14 cellular contexts compared by ENCODE assay signal in genomic region chr11:75733346-75734107, GRCh38. TPM values are rescaled to one million over a fixed set of nuclear protein-coding genes. Genes with fewer than 3 reads are reported as not detected.
DNase-seq lines count a peak whose midpoint lies in the region; ATAC-seq, FAIRE-seq and TF ChIP-seq lines count a peak whose summit lies in the region.
"Had no signal": no experiment of that assay in that cellular context is flagged by ENCODE, and none has a peak within 500 bp of the region (broad histone marks: within the 10 kb centered on the region; RNA-seq: fewer than 3 reads in every experiment).

No MANE protein-coding gene starts in this region.

- intact Hi-C loops in Caco-2 (cut with micrococcal nuclease; ENCODE audit: unreplicated experiment), result no loop called here
- intact Hi-C loops in GM12878 (cut with micrococcal nuclease; ENCODE audit: unreplicated experiment), result no loop called here
- intact Hi-C loops in kidney (cut with DNase I), result no loop called here

- FAIRE-seq in GM12878 (lab: Jason Lieb, UNC), result no peak
- no peak for FAIRE-seq in kidney (lab: Jason Lieb, UNC)
- FAIRE-seq: G401.6 had no signal

- no peaks in the 10 kb centered on the region for H4K20me1 ChIP-seq in GM12878 (ENCODE audit: control insufficient read depth, insufficient read depth)

- H3K27ac ChIP-seq in GM12878 (ENCODE audit: control insufficient read depth, insufficient read depth) (no peak overlapping the region), kidney (ENCODE audit: low read depth in 2 of 2, low read length in 2 of 2) (no peak overlapping the region)

- CTCF ChIA-PET in Caco-2 (lab: Charles Lee) (no interaction called here), GM12878 (lab: Yijun Ruan, JAX) (interaction anchor here (0.7 kb wide), 1 partner anchor 10 kb away, joined by 3 read pairs; no protein-coding TSS in a partner anchor)

- no TSS peak for BruUV-seq in Caco-2 (replicated peaks; lab: Mats Ljungman, UMichigan)
- BruUV-seq in GM12878 (replicated peaks; lab: Mats Ljungman, UMichigan), result no TSS peak

- no peaks in the 10 kb centered on the region for H3K9me3 Mint-ChIP-seq in Caco-2 (ENCODE audit: unreplicated experiment)
- peaks cover 5% of the 10 kb centered on the region for H3K9me3 Mint-ChIP-seq in nephron progenitor cell
- H3K9me3 Mint-ChIP-seq: mesothelial cell of epicardium had no signal

- TF ChIP-seq EP300 in GM12878 (IDR thresholded peaks at IDR 0.05; ENCODE audit: borderline replicate concordance in 1 of 2, control insufficient read depth in 1 of 2, low read depth in 2 of 2, low read length in 2 of 2), result no peak

- peaks cover 20% of the 10 kb centered on the region for H3K4me1 Mint-ChIP-seq in Caco-2 (ENCODE audit: low read depth, unreplicated experiment)
- H3K4me1 Mint-ChIP-seq in nephron progenitor cell, result peaks cover 28% of the 10 kb centered on the region
- H3K4me1 Mint-ChIP-seq: mesothelial cell of epicardium had no signal

- H3K4me3 ChIP-seq in Caco-2 (ENCODE audit: low read depth, low read length), result no peak overlapping the region
- no peak overlapping the region for H3K4me3 ChIP-seq in GM12878
- H3K4me3 ChIP-seq in kidney (ENCODE audit: low read length in 2 of 2), result no peak overlapping the region

- in situ Hi-C loops in GM12878 (cut with MboI), result no loop called here

- RAD21 ChIA-PET in GM12878 (lab: Charles Lee; ENCODE audit: unreplicated experiment), result no interaction called here

- no peak overlapping the region for H2AFZ ChIP-seq in GM12878 (ENCODE audit: control insufficient read depth, low read depth, low read length)

- no peak for TF ChIP-seq POLR2A in GM12878 (IDR thresholded peaks at IDR 0.05; ENCODE audit: low read depth, low read length)

- H3K27me3 Mint-ChIP-seq in Caco-2 (ENCODE audit: insufficient read depth, unreplicated experiment) (no peaks in the 10 kb centered on the region), nephron progenitor cell (ENCODE audit: low read depth, poor library complexity) (peaks cover 7% of the 10 kb centered on the region)

- H3K4me3 Mint-ChIP-seq in Caco-2 (ENCODE audit: unreplicated experiment) (no peak overlapping the region), nephron progenitor cell (no peak overlapping the region)
- H3K4me3 Mint-ChIP-seq: mesothelial cell of epicardium had no signal

- DNase-seq in Caco-2, result peak in 1 of 2 experiments; percentile 38
- DNase-seq in GM12878 (ENCODE audit: low read depth, low spot score), result no peak
- peak; percentile 28 for DNase-seq in nephron progenitor cell
- no peak for DNase-seq in kidney
- DNase-seq in NCI-H1105 treated with DMSO at 0.1 percent for 48 hours (lab: John Stamatoyannopoulos, UW), result no peak
- no peak for DNase-seq in MV-4-11 (lab: John Stamatoyannopoulos, UW)
- DNase-seq: erythroblast; NCI-H1105; stimulated activated CD4-positive, alpha-beta T cell treated with anti-CD3 and anti-CD28 coated beads, Interleukin-4, amount 100 ng/mL, for 1 hour had no signal

- peak overlapping the region; percentile 71 for H3K27ac Mint-ChIP-seq in Caco-2 (ENCODE audit: unreplicated experiment)
- H3K27ac Mint-ChIP-seq in nephron progenitor cell, result peak overlapping the region; percentile 80
- H3K27ac Mint-ChIP-seq: mesothelial cell of epicardium had no signal

- SMC1A ChIA-PET in GM12878 (lab: Charles Lee; ENCODE audit: uncharacterized antibody, unreplicated experiment), result no interaction called here

- no peak overlapping the region for H3K9ac ChIP-seq in GM12878 (ENCODE audit: control insufficient read depth, insufficient read depth, low read length)
- no peak overlapping the region for H3K9ac ChIP-seq in kidney (ENCODE audit: low read length in 2 of 2)

- TF ChIP-seq RAD21 in GM12878 (IDR thresholded peaks at IDR 0.05; ENCODE audit: insufficient read depth, low read depth, low read length), result no peak

- H3K36me3 ChIP-seq in Caco-2 (ENCODE audit: control insufficient read depth, insufficient read depth, low read length), result no peaks in the 10 kb centered on the region
- H3K36me3 ChIP-seq in GM12878 (ENCODE audit: control insufficient read depth in 2 of 2, insufficient read depth in 2 of 2, low read length in 1 of 2), result no peaks in the 10 kb centered on the region
- no peaks in the 10 kb centered on the region for H3K36me3 ChIP-seq in kidney (ENCODE audit: control insufficient read depth in 1 of 2, insufficient read depth in 2 of 2, low read length in 2 of 2)

- H3K9me3 ChIP-seq in Caco-2, result 0 out of 2 replicates have a peak, but pooled peaks cover 3% of the 10 kb centered on the region
- no peaks in the 10 kb centered on the region for H3K9me3 ChIP-seq in GM12878 (replicated peaks; ENCODE audit: control insufficient read depth, insufficient read depth, low read length)
- no peaks in the 10 kb centered on the region for H3K9me3 ChIP-seq in kidney (ENCODE audit: control insufficient read depth in 1 of 2, low read length in 2 of 2)

- no peaks in the 10 kb centered on the region for H3K79me2 ChIP-seq in GM12878 (ENCODE audit: control insufficient read depth, insufficient read depth, low read length)

- WGBS in GM12878 (ENCODE audit: insufficient coverage, insufficient replicate concordance, low lambda C conversion rate, missing lambda C conversion rate), result 9% methylated on average over 6 of the region's 6 CpGs

- H3K4me2 ChIP-seq in GM12878 (ENCODE audit: control insufficient read depth, insufficient read depth), result no peak overlapping the region

- ATAC-seq in HG03196 (IDR thresholded peaks at IDR 0.05; ENCODE audit: unreplicated experiment), result peak; percentile 59
- peak; percentile 86 for ATAC-seq in GM12878
- ATAC-seq in HG02840 (IDR thresholded peaks at IDR 0.05; ENCODE audit: low FRiP score, unreplicated experiment), result no peak

- H3K36me3 Mint-ChIP-seq in Caco-2 (ENCODE audit: insufficient read depth, unreplicated experiment) (peaks cover 5% of the 10 kb centered on the region), nephron progenitor cell (ENCODE audit: low read depth) (no peaks in the 10 kb centered on the region)
- H3K36me3 Mint-ChIP-seq: mesothelial cell of epicardium had no signal

- TF ChIP-seq CTCF in Caco-2 (IDR thresholded peaks at IDR 0.05; ENCODE audit: insufficient read depth in 1 of 2, low read depth in 1 of 2, low read length in 1 of 2, severe bottlenecking in 1 of 2, unreplicated experiment in 1 of 2) (no peak), GM12878 (IDR thresholded peaks at IDR 0.05 in 2 of 3, conservative IDR thresholded peaks at IDR 0.05 in 1 of 3; ENCODE audit: control insufficient read depth in 2 of 3, extremely low read depth in 1 of 3, insufficient read depth in 1 of 3, low read depth in 3 of 3, low read length in 3 of 3) (no peak), nephron progenitor cell (IDR thresholded peaks at IDR 0.05) (no peak), kidney (IDR thresholded peaks at IDR 0.05; ENCODE audit: borderline replicate concordance, extremely low read depth, insufficient read depth) (no peak)

- POLR2A ChIA-PET in Caco-2 (lab: Charles Lee), result interaction anchor here (0.6 kb wide), 1 partner anchor 152 kb away, joined by 3 read pairs; no protein-coding TSS in a partner anchor
- POLR2A ChIA-PET in GM12878 (lab: Charles Lee), result interaction anchor here (0.5 kb wide), 1 partner anchor 43 kb away, joined by 3 read pairs; no protein-coding TSS in a partner anchor

- H3K27me3 ChIP-seq in Caco-2 (replicated peaks; ENCODE audit: control insufficient read depth, insufficient read depth, low read length) (no peaks in the 10 kb centered on the region), GM12878 (replicated peaks in 1 of 2; ENCODE audit: control insufficient read depth in 2 of 2, insufficient read depth in 2 of 2, low read length in 1 of 2) (no peaks in the 10 kb centered on the region)

- H3K4me1 ChIP-seq in Caco-2, result peaks cover 28% of the 10 kb centered on the region
- H3K4me1 ChIP-seq in GM12878 (ENCODE audit: control insufficient read depth, insufficient read depth, low read length), result no peaks in the 10 kb centered on the region
- peaks cover 0 to 3% of the 10 kb centered on the region in 2 donors for H3K4me1 ChIP-seq in kidney (ENCODE audit: control insufficient read depth in 1 of 2, insufficient read depth in 1 of 2, low read depth in 1 of 2, low read length in 2 of 2)

RNA-seq across cellular contexts. Expression of gene MOGAT2, which starts 15.9 kb away (rescaled TPM):
- total RNA-seq in Caco-2 (2022) (0.39 and 0.56 TPM in 2 replicates), GM12878 (2014; rRNA removed) (0.05 and 0.28 TPM in 2 replicates), GM12878 (2014; rRNA removed; fragmentation: Illumina TruSeq; extraction: Trizol) (0.18 and 0.23 TPM in 2 replicates), GM12878 (2021) (0.44 and 0.45 TPM in 2 replicates), kidney (not detected)
- total RNA-seq in GM12878 (2013; cell fraction: nucleolus; rRNA removed), result 0.27 TPM in 2 replicates
- polyA plus RNA-seq in GM12878 (2011; ENCODE audit: low read depth), result 0.17 TPM
- polyA plus RNA-seq in GM12878 (2011; rRNA removed) (0.24 and 0.45 TPM in 2 replicates), GM12878 (2014; fragmentation: Illumina TruSeq; extraction: Trizol) (0.31 and 0.32 TPM in 2 replicates), GM12878 (2014; fragmentation: Nextera tagmentation; extraction: Ambion mirVana) (under 1 TPM; 0.16 to 0.21 TPM), GM12878 (2014; rRNA removed) (0.18 and 0.22 TPM in 2 replicates), GM12878 (2016; fragmentation: Nextera tagmentation; extraction: Ambion mirVana) (under 1 TPM in 1 of 2 experiments, not detected in 1; 0.15 TPM), kidney (ENCODE audit: insufficient read depth, low read depth, low replicate concordance) (1.1 TPM)
- 0.49 and 0.57 TPM in 2 replicates for polyA plus RNA-seq in GM12878 (2011; cell fraction: cytosol; rRNA removed)
- polyA plus RNA-seq in GM12878 (2011; cell fraction: nucleus; rRNA removed), result 0.35 and 0.49 TPM in 2 replicates
- 0.13 and 0.23 TPM in 2 replicates for polyA plus RNA-seq in GM12878 (2012)
- polyA minus RNA-seq in GM12878 (2011; rRNA and poly(A)+ RNA removed), result 0.66 and 0.72 TPM in 2 replicates
- polyA minus RNA-seq in GM12878 (2011; cell fraction: cytosol; rRNA and poly(A)+ RNA removed), result not detected in 2 replicates
- 0.12 and 0.38 TPM in 2 replicates for polyA minus RNA-seq in GM12878 (2011; cell fraction: nucleus; rRNA and poly(A)+ RNA removed)
- total RNA-seq: mesothelial cell of epicardium; T-helper 2 cell treated with Interferon-gamma antibody and Interleukin-4, amounts not matched to agents 100 ng/mL and 5 ng/mL, for 36 hours had no signal

RNA-seq across cellular contexts. Expression of gene DGAT2, which starts 35.1 kb away (rescaled TPM):
- total RNA-seq in Caco-2 (2022) (73.6 and 75.8 TPM in 2 replicates), GM12878 (2014; rRNA removed) (16.7 and 20.5 TPM in 2 replicates), GM12878 (2014; rRNA removed; fragmentation: Illumina TruSeq; extraction: Trizol) (12.5 and 13.0 TPM in 2 replicates), GM12878 (2021) (19.5 and 21.0 TPM in 2 replicates), kidney (1.4 TPM)
- total RNA-seq in GM12878 (2013; cell fraction: nucleolus; rRNA removed), result 11.2 and 12.8 TPM in 2 replicates
- 5.8 TPM for polyA plus RNA-seq in GM12878 (2011; ENCODE audit: low read depth)
- polyA plus RNA-seq in GM12878 (2011; rRNA removed) (15.2 and 25.9 TPM in 2 replicates), GM12878 (2014; fragmentation: Illumina TruSeq; extraction: Trizol) (17.0 and 23.0 TPM in 2 replicates), GM12878 (2014; fragmentation: Nextera tagmentation; extraction: Ambion mirVana) (1 to 10 TPM; 5.1 to 5.5 TPM), GM12878 (2014; rRNA removed) (20.2 and 20.5 TPM in 2 replicates), GM12878 (2016; fragmentation: Nextera tagmentation; extraction: Ambion mirVana) (10 to 100 TPM; 17.2 to 17.9 TPM), kidney (ENCODE audit: insufficient read depth, low read depth, low replicate concordance) (7.0 TPM)
- 22.0 and 29.0 TPM in 2 replicates for polyA plus RNA-seq in GM12878 (2011; cell fraction: cytosol; rRNA removed)
- polyA plus RNA-seq in GM12878 (2011; cell fraction: nucleus; rRNA removed), result 13.3 and 13.6 TPM in 2 replicates
- 7.4 and 8.5 TPM in 2 replicates for polyA plus RNA-seq in GM12878 (2012)
- polyA minus RNA-seq in GM12878 (2011; rRNA and poly(A)+ RNA removed), result 29.6 and 33.1 TPM in 2 replicates
- polyA minus RNA-seq in GM12878 (2011; cell fraction: cytosol; rRNA and poly(A)+ RNA removed), result 4.5 and 7.5 TPM in 2 replicates
- polyA minus RNA-seq in GM12878 (2011; cell fraction: nucleus; rRNA and poly(A)+ RNA removed), result 5.6 and 6.5 TPM in 2 replicates
